1 cellular context compared by ENCODE assay signal in the genomic region with DNA sequence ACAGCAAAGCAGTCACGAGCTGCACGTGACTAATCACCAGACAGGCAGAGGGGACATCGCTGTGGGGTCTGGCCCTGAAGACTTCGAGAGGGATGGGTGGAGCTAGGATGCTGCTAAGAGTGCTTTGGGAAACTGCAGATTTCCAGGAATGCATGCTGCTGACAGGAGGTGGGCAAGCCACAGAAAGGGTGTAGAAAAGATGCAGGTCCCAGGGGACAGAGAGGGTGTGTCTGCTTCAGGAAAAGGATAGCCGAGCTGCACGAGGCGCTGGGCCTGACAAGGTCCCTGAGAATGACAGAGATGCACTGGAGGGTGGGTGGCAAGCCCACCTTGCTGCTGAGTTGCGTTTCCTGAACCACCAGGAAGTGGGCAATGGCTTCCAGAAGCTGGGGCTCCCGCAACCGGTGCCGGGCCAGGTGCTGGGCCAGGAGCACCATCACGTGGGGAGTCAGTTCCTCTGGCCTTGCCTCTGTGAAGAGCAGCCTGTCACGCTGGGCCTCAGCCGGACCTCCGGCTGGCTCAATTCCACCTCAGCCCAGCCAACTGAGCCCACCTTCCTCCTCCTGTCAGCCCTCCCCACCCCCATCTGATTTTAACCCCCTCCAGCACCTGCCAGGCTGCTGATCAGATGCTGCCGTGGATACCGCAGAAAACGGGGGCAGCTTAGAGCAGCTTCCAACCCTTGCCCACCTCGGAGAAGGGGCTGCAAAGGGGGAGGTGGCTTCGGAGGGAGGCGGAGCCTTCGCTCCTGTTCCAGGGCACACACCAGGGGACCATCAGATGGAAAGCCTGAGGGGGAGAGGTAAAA.
TF ChIP-seq lines count a peak whose summit lies in the region.

No MANE protein-coding gene starts in this region.

TF ChIP-seq in K562, 482 proteins besides CTCF, POLR2A, EP300 and RAD21:
- TF ChIP-seq, protein P1, sequence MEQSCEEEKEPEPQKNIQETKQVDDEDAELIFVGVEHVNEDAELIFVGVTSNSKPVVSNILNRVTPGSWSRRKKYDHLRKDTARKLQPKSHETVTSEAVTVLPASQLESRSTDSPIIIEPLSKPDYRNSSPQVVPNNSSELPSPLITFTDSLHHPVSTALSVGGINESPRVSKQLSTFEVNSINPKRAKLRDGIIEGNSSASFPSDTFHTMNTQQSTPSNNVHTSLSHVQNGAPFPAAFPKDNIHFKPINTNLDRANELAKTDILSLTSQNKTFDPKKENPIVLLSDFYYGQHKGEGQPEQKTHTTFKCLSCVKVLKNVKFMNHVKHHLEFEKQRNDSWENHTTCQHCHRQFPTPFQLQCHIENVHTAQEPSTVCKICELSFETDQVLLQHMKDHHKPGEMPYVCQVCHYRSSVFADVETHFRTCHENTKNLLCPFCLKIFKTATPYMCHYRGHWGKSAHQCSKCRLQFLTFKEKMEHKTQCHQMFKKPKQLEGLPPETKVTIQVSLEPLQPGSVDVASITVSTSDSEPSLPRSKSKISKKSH (CRISPR knock-in tag; IDR thresholded peaks at IDR 0.05), result 0 out of 2 replicates have a peak, but pooled peaks have one; percentile 30
- no peak for TF ChIP-seq ATF1 (CRISPR knock-in tag; IDR thresholded peaks at IDR 0.05)
- no peak for TF ChIP-seq ATF1 (tag; IDR thresholded peaks at IDR 0.05)
- TF ChIP-seq RAD51 (IDR thresholded peaks at IDR 0.05; ENCODE audit: borderline replicate concordance, low read depth), result peak; percentile 71
- no peak for TF ChIP-seq MED1 (CRISPR knock-in tag; IDR thresholded peaks at IDR 0.05; ENCODE audit: borderline replicate concordance)
- peak; percentile 20 for TF ChIP-seq SUPT5H (IDR thresholded peaks at IDR 0.05)
- TF ChIP-seq, protein P2, sequence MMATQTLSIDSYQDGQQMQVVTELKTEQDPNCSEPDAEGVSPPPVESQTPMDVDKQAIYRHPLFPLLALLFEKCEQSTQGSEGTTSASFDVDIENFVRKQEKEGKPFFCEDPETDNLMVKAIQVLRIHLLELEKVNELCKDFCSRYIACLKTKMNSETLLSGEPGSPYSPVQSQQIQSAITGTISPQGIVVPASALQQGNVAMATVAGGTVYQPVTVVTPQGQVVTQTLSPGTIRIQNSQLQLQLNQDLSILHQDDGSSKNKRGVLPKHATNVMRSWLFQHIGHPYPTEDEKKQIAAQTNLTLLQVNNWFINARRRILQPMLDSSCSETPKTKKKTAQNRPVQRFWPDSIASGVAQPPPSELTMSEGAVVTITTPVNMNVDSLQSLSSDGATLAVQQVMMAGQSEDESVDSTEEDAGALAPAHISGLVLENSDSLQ (IDR thresholded peaks at IDR 0.05), result peak; percentile 41
- TF ChIP-seq, protein P3, sequence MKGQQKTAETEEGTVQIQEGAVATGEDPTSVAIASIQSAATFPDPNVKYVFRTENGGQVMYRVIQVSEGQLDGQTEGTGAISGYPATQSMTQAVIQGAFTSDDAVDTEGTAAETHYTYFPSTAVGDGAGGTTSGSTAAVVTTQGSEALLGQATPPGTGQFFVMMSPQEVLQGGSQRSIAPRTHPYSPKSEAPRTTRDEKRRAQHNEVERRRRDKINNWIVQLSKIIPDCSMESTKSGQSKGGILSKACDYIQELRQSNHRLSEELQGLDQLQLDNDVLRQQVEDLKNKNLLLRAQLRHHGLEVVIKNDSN (CRISPR knock-in tag; IDR thresholded peaks at IDR 0.05), result peak; percentile 93
- TF ChIP-seq RBBP5 (IDR thresholded peaks at IDR 0.05; ENCODE audit: borderline replicate concordance, insufficient read depth, low read length, poor library complexity, severe bottlenecking), result peak; percentile 20
- TF ChIP-seq, protein P4, sequence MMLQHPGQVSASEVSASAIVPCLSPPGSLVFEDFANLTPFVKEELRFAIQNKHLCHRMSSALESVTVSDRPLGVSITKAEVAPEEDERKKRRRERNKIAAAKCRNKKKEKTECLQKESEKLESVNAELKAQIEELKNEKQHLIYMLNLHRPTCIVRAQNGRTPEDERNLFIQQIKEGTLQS (IDR thresholded peaks at IDR 0.05), result no peak
- TF ChIP-seq, protein P4 (CRISPR knock-in tag; conservative IDR thresholded peaks at IDR 0.05), result 0 out of 2 replicates have a peak, but pooled peaks have one; percentile 29
- TF ChIP-seq LEF1 (IDR thresholded peaks at IDR 0.05), result peak; percentile 46; the same call in 1 of the 2 replicates
- peak; percentile 60 for TF ChIP-seq RBM22 (IDR thresholded peaks at IDR 0.05; ENCODE audit: low read depth, low read length, poor library complexity, severe bottlenecking)
- TF ChIP-seq, protein P5, sequence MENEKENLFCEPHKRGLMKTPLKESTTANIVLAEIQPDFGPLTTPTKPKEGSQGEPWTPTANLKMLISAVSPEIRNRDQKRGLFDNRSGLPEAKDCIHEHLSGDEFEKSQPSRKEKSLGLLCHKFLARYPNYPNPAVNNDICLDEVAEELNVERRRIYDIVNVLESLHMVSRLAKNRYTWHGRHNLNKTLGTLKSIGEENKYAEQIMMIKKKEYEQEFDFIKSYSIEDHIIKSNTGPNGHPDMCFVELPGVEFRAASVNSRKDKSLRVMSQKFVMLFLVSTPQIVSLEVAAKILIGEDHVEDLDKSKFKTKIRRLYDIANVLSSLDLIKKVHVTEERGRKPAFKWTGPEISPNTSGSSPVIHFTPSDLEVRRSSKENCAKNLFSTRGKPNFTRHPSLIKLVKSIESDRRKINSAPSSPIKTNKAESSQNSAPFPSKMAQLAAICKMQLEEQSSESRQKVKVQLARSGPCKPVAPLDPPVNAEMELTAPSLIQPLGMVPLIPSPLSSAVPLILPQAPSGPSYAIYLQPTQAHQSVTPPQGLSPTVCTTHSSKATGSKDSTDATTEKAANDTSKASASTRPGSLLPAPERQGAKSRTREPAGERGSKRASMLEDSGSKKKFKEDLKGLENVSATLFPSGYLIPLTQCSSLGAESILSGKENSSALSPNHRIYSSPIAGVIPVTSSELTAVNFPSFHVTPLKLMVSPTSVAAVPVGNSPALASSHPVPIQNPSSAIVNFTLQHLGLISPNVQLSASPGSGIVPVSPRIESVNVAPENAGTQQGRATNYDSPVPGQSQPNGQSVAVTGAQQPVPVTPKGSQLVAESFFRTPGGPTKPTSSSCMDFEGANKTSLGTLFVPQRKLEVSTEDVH (IDR thresholded peaks at IDR 0.05; ENCODE audit: low read depth, partially characterized antibody), result peak; percentile 5
- TF ChIP-seq ZBED1 (IDR thresholded peaks at IDR 0.05), result 0 out of 2 replicates have a peak, but pooled peaks have one; percentile 41
- TF ChIP-seq POLR2G (IDR thresholded peaks at IDR 0.05; ENCODE audit: low read depth, low read length), result peak; percentile 70
- TF ChIP-seq, protein P6, sequence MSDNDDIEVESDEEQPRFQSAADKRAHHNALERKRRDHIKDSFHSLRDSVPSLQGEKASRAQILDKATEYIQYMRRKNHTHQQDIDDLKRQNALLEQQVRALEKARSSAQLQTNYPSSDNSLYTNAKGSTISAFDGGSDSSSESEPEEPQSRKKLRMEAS (CRISPR knock-in tag; IDR thresholded peaks at IDR 0.05), result peak; percentile 40; the same call in 1 of the 2 replicates
- TF ChIP-seq, protein P7, sequence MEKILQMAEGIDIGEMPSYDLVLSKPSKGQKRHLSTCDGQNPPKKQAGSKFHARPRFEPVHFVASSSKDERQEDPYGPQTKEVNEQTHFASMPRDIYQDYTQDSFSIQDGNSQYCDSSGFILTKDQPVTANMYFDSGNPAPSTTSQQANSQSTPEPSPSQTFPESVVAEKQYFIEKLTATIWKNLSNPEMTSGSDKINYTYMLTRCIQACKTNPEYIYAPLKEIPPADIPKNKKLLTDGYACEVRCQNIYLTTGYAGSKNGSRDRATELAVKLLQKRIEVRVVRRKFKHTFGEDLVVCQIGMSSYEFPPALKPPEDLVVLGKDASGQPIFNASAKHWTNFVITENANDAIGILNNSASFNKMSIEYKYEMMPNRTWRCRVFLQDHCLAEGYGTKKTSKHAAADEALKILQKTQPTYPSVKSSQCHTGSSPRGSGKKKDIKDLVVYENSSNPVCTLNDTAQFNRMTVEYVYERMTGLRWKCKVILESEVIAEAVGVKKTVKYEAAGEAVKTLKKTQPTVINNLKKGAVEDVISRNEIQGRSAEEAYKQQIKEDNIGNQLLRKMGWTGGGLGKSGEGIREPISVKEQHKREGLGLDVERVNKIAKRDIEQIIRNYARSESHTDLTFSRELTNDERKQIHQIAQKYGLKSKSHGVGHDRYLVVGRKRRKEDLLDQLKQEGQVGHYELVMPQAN (IDR thresholded peaks at IDR 0.05; ENCODE audit: borderline replicate concordance), result peak; percentile 60; the same call in 1 of the 2 replicates
- TF ChIP-seq POLR2AphosphoS2 (IDR thresholded peaks at IDR 0.05; ENCODE audit: low read length), result peak; percentile 27
- no peak for TF ChIP-seq NR1H2 (CRISPR knock-in tag; IDR thresholded peaks at IDR 0.05)
- 0 out of 2 replicates have a peak, but pooled peaks have one; percentile 46 for TF ChIP-seq ZNF583 (CRISPR knock-in tag; IDR thresholded peaks at IDR 0.05)
- TF ChIP-seq PHTF2 (CRISPR knock-in tag; IDR thresholded peaks at IDR 0.05), result 0 out of 2 replicates have a peak, but pooled peaks have one; percentile 5
- TF ChIP-seq ZNF41 (CRISPR knock-in tag; conservative IDR thresholded peaks at IDR 0.05), result no peak
- TF ChIP-seq ELF4 (CRISPR knock-in tag; IDR thresholded peaks at IDR 0.05), result 0 out of 2 replicates have a peak, but pooled peaks have one; percentile 19
- TF ChIP-seq KDM5B (IDR thresholded peaks at IDR 0.05; ENCODE audit: insufficient replicate concordance, low read depth, low read length), result peak; percentile 17
- peak; percentile 95 for TF ChIP-seq BHLHE40 (IDR thresholded peaks at IDR 0.05; ENCODE audit: low read length)
- TF ChIP-seq, protein P8, sequence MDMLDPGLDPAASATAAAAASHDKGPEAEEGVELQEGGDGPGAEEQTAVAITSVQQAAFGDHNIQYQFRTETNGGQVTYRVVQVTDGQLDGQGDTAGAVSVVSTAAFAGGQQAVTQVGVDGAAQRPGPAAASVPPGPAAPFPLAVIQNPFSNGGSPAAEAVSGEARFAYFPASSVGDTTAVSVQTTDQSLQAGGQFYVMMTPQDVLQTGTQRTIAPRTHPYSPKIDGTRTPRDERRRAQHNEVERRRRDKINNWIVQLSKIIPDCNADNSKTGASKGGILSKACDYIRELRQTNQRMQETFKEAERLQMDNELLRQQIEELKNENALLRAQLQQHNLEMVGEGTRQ (CRISPR knock-in tag; IDR thresholded peaks at IDR 0.05), result peak; percentile 78
- TF ChIP-seq HDAC1 (IDR thresholded peaks at IDR 0.05), result peak in 1 of 2 experiments; percentile 34; a peak in 1 of 4 replicates
- TF ChIP-seq FOXK2 (conservative IDR thresholded peaks at IDR 0.05 in 1 of 2, IDR thresholded peaks at IDR 0.05 in 1 of 2; ENCODE audit: low read depth in 2 of 2), result peak in 1 of 2 experiments; percentile 64; a peak in 1 of 4 replicates
- no peak for TF ChIP-seq SMARCE1 (IDR thresholded peaks at IDR 0.05)
- peak; percentile 42; the same call in 1 of the 2 replicates for TF ChIP-seq ELF2 (CRISPR knock-in tag; IDR thresholded peaks at IDR 0.05)
- 0 out of 4 replicates have a peak, but pooled peaks of 1 of the 2 experiments have one; percentile 21 for TF ChIP-seq MAZ (CRISPR knock-in tag; conservative IDR thresholded peaks at IDR 0.05 in 1 of 2, IDR thresholded peaks at IDR 0.05 in 1 of 2)
- TF ChIP-seq CBFA2T2 (conservative IDR thresholded peaks at IDR 0.05), result 0 out of 2 replicates have a peak, but pooled peaks have one; percentile 16
- TF ChIP-seq PCBP1 (IDR thresholded peaks at IDR 0.05; ENCODE audit: low read depth, low read length, poor library complexity, severe bottlenecking), result peak; percentile 41
- TF ChIP-seq, protein P9, sequence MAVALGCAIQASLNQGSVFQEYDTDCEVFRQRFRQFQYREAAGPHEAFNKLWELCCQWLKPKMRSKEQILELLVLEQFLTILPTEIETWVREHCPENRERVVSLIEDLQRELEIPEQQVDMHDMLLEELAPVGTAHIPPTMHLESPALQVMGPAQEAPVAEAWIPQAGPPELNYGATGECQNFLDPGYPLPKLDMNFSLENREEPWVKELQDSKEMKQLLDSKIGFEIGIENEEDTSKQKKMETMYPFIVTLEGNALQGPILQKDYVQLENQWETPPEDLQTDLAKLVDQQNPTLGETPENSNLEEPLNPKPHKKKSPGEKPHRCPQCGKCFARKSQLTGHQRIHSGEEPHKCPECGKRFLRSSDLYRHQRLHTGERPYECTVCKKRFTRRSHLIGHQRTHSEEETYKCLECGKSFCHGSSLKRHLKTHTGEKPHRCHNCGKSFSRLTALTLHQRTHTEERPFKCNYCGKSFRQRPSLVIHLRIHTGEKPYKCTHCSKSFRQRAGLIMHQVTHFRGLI (CRISPR knock-in tag; IDR thresholded peaks at IDR 0.05), result no peak
- peak; percentile 73; the same call in 1 of the 2 replicates for TF ChIP-seq PHB (CRISPR knock-in tag; IDR thresholded peaks at IDR 0.05)
- TF ChIP-seq, protein P10, sequence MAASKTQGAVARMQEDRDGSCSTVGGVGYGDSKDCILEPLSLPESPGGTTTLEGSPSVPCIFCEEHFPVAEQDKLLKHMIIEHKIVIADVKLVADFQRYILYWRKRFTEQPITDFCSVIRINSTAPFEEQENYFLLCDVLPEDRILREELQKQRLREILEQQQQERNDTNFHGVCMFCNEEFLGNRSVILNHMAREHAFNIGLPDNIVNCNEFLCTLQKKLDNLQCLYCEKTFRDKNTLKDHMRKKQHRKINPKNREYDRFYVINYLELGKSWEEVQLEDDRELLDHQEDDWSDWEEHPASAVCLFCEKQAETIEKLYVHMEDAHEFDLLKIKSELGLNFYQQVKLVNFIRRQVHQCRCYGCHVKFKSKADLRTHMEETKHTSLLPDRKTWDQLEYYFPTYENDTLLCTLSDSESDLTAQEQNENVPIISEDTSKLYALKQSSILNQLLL (CRISPR knock-in tag; IDR thresholded peaks at IDR 0.05; ENCODE audit: borderline replicate concordance), result no peak
- TF ChIP-seq L3MBTL2 (IDR thresholded peaks at IDR 0.05), result 0 out of 2 replicates have a peak, but pooled peaks have one; percentile 10
- TF ChIP-seq FOS (IDR thresholded peaks at IDR 0.05; ENCODE audit: extremely low read depth, insufficient read length), result no peak
- no peak for TF ChIP-seq NFYB (IDR thresholded peaks at IDR 0.05; ENCODE audit: extremely low read depth, insufficient read length)
- TF ChIP-seq NR4A1 (CRISPR knock-in tag; IDR thresholded peaks at IDR 0.05), result 0 out of 2 replicates have a peak, but pooled peaks have one; percentile 36
- no peak for TF ChIP-seq NR4A1 (tag; IDR thresholded peaks at IDR 0.05)
- peak; percentile 50; the same call in 1 of the 2 replicates for TF ChIP-seq POLR2AphosphoS5 (IDR thresholded peaks at IDR 0.05; ENCODE audit: control insufficient read depth, insufficient read depth, low read depth, low read length)
- peak; percentile 59; the same call in 1 of the 2 replicates for TF ChIP-seq TOE1 (IDR thresholded peaks at IDR 0.05; ENCODE audit: borderline replicate concordance)
- no peak for TF ChIP-seq TOE1 (CRISPR knock-in tag; IDR thresholded peaks at IDR 0.05; ENCODE audit: borderline replicate concordance, low read depth)
- peak; percentile 51 for TF ChIP-seq CXXC5 (CRISPR knock-in tag; IDR thresholded peaks at IDR 0.05)
- TF ChIP-seq OTX1 (CRISPR knock-in tag; IDR thresholded peaks at IDR 0.05), result 0 out of 2 replicates have a peak, but pooled peaks have one; percentile 13
